ENCODE assay signal across 31 cellular contexts in genomic region chr10:86192147-86192546, GRCh38.
"Had no signal": no experiment of that assay in that cellular context is flagged by ENCODE, and none has a peak within 500 bp of the region (broad histone marks: within the 10 kb centered on the region; RNA-seq: fewer than 3 reads in every experiment).

No MANE protein-coding gene starts in this region.

- H3K36me3 ChIP-seq: adrenal gland, ascending aorta, brain microvascular endothelial cell, breast epithelium, cardiac muscle cell had no signal

- H3K27ac ChIP-seq: adrenal gland, ascending aorta, body of pancreas, brain microvascular endothelial cell, breast epithelium, cardiac muscle cell had no signal

- H3K9me3 ChIP-seq: adrenal gland, ascending aorta, body of pancreas, breast epithelium had no signal

- H3K4me1 ChIP-seq: adrenal gland, ascending aorta, body of pancreas, breast epithelium had no signal

- DNase-seq: activated gamma-delta T cell; activated gamma-delta T cell treated with Interleukin-2 at 50 U/mL for 16 hours; activated naive CD4-positive, alpha-beta T cell; activated naive CD4-positive, alpha-beta T cell treated with anti-CD3 and anti-CD28 coated beads for 36 hours; activated naive CD4-positive, alpha-beta T cell treated with anti-CD3 and anti-CD28 coated beads, Interleukin-2, amount 10 ng/mL, durations not matched to agents 7 days and 5 days; activated naive CD4-positive, alpha-beta T cell treated with anti-CD3 and anti-CD28 coated beads, Interleukin-2, amount 50 U/mL, for 16 hours; activated naive CD4-positive, alpha-beta T cell treated with Interleukin-2 at 50 U/mL for 16 hours; activated naive CD8-positive, alpha-beta T cell treated with anti-CD3 and anti-CD28 coated beads for 36 hours; activated naive CD8-positive, alpha-beta T cell treated with anti-CD3 and anti-CD28 coated beads, Interleukin-2, amount 10 ng/mL, durations not matched to agents 7 days and 5 days; activated naive CD8-positive, alpha-beta T cell treated with anti-CD3 and anti-CD28 coated beads, Interleukin-2, amount 50 U/mL, for 24 hours; activated T-cell treated with anti-CD3 and anti-CD28 coated beads for 4 hours; activated T-cell treated with anti-CD3 and anti-CD28 coated beads, Interleukin-2, amount 50 U/mL, for 1 hour; activated T-cell treated with anti-CD3 and anti-CD28 coated beads, Interleukin-2, amount 50 U/mL, for 24 hours; activated T-cell treated with anti-CD3 and anti-CD28 coated beads, Interleukin-2, amount 50 U/mL, for 4 hours; activated T-cell treated with anti-CD3 and anti-CD28 coated beads, Interleukin-2, amount 50 U/mL, for 48 hours; activated T-cell treated with anti-CD3 and anti-CD28 coated beads, Interleukin-2, amount 50 U/mL, for 72 hours; adrenal gland; amniotic stem cell; amygdala; anterior cingulate cortex; aorta; body of pancreas; brain microvascular endothelial cell; caudate nucleus; central memory CD4-positive, alpha-beta T cell; cerebellar nuclear complex had no signal

- H3K4me3 ChIP-seq: adrenal gland, ascending aorta, body of pancreas, breast epithelium, cardiac muscle cell had no signal

- ATAC-seq: activated naive CD4-positive, alpha-beta T cell treated with anti-CD3 and anti-CD28 coated beads, Interleukin-2, amount 50 U/mL, for 72 hours; activated naive CD8-positive, alpha-beta T cell treated with anti-CD3 and anti-CD28 coated beads, Interleukin-2, amount 50 U/mL, for 24 hours; activated T-cell treated with anti-CD3 and anti-CD28 coated beads, Interleukin-2, amount 50 U/mL, for 72 hours; activated T-helper 17 cell treated with anti-CD3 and anti-CD28 coated beads, Interleukin-2, amount 50 U/mL, for 72 hours; body of pancreas had no signal

- H3K27me3 ChIP-seq: adrenal gland, ascending aorta, body of pancreas, brain microvascular endothelial cell, breast epithelium, cardiac muscle cell had no signal
